ENCODE assay signal across 1 cellular context in the genomic region with DNA sequence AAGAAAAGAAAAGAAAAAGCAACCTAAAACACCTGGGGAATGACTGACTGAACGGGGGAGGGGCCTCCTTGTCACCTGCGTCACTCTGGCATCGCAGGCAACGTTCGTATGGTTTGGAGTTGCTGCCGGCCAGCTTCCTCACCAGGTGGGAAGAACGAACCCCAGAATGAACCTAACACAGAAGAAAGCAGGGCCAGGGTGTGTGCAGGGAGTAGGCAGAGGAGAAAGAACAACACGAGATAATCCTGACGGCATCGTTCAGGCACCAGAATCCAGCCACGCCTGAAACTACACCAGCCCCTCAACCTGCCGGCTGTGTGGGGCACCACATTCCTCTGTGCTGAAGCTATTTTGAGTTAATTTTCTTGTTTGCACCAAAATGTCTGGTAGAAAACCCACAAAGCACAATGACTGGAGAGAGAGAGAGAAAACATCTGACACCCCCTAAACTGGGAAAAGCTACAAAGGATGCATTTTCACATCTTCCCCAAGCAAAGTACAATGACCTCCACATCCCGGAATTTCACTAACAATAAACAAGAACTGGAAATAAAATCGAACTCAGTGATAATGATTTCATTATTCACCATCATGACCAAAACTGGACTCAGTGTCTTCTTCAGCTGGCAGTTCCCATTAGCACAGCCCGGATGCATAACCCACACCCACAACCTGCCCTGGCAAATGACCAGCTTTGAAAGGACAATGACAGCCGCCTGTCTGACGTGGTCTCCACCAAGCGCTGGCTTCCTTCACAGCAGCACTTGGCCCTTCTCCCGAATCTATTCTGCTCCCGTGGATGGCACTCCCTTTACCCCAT.
TF ChIP-seq lines count a peak whose summit lies in the region.

No MANE protein-coding gene starts in this region.

TF ChIP-seq in H1, 55 proteins besides CTCF, POLR2A, EP300 and RAD21:
- TF ChIP-seq JUND (IDR thresholded peaks at IDR 0.05; ENCODE audit: low read length) (no peak), NANOG (IDR thresholded peaks at IDR 0.05; ENCODE audit: insufficient read depth, low read depth, low read length, poor library complexity, severe bottlenecking) (no peak), EZH2 (IDR thresholded peaks at IDR 0.05; ENCODE audit: low read depth, low read length, severe bottlenecking) (no peak), CEBPB (IDR thresholded peaks at IDR 0.05; ENCODE audit: low read depth, low read length) (no peak), CHD1 (IDR thresholded peaks at IDR 0.05; ENCODE audit: low read depth, low read length) (no peak), SRF (IDR thresholded peaks at IDR 0.05; ENCODE audit: low read depth, low read length) (no peak), CREB1 (IDR thresholded peaks at IDR 0.05) (no peak), GABPA (IDR thresholded peaks at IDR 0.05; ENCODE audit: borderline replicate concordance, insufficient read depth, low read length) (no peak), GTF2F1 (IDR thresholded peaks at IDR 0.05; ENCODE audit: borderline replicate concordance, low read depth, low read length) (no peak), TBP (IDR thresholded peaks at IDR 0.05; ENCODE audit: low read depth, low read length) (no peak), EGR1 (IDR thresholded peaks at IDR 0.05; ENCODE audit: borderline replicate concordance, low read depth, low read length) (no peak), BRCA1 (IDR thresholded peaks at IDR 0.05; ENCODE audit: low read depth, low read length) (no peak), CBX8 (IDR thresholded peaks at IDR 0.05; ENCODE audit: borderline replicate concordance, low read depth, low read length) (no peak), POLR2AphosphoS5 (IDR thresholded peaks at IDR 0.05; ENCODE audit: low read depth, low read length) (no peak), POU5F1 (IDR thresholded peaks at IDR 0.05; ENCODE audit: low read depth, low read length) (no peak)
- TF ChIP-seq, protein P1, sequence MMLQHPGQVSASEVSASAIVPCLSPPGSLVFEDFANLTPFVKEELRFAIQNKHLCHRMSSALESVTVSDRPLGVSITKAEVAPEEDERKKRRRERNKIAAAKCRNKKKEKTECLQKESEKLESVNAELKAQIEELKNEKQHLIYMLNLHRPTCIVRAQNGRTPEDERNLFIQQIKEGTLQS (IDR thresholded peaks at IDR 0.05; ENCODE audit: insufficient read depth, low read depth, low read length), result no peak
